Comparison of ENCODE assay signal across 13 cellular contexts in the genomic region with DNA sequence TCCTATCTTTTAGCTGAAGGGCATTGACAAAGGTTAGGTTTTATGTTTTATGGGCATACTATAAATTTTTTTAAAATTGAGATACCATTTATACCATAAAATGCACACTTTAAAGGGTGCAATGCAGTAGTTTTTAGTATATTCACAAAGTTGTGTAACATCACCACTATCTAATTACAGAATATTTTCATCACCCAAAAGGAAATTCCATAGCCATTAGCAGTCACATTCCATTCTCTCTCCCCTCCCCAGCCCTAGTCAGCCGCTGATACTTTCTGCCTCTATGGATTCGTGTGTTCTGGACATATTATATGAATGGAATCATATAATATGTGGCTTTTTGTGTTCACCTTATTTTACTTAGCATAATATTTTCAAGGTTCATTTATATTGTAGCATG.
DNase-seq lines count a peak whose midpoint lies in the region; ATAC-seq, FAIRE-seq and TF ChIP-seq lines count a peak whose summit lies in the region.
"Had no signal": no experiment of that assay in that cellular context is flagged by ENCODE, and none has a peak within 500 bp of the region (broad histone marks: within the 10 kb centered on the region; RNA-seq: fewer than 3 reads in every experiment).

No MANE protein-coding gene starts in this region.

- H3K36me3 ChIP-seq in astrocyte (ENCODE audit: insufficient read depth, low read length) (no peaks in the 10 kb centered on the region), vagina (no peaks in the 10 kb centered on the region)
- H3K36me3 ChIP-seq: esophagus squamous epithelium, left ventricle myocardium inferior had no signal

- peak; percentile 86 for FAIRE-seq in astrocyte (lab: Jason Lieb, UNC)
- FAIRE-seq: A549 had no signal

- peaks cover 3% of the 10 kb centered on the region for H3K9me3 ChIP-seq in astrocyte (ENCODE audit: insufficient read depth, low read depth, low read length)
- peaks cover 7% of the 10 kb centered on the region for H3K9me3 ChIP-seq in vagina

- H3K4me3 Mint-ChIP-seq in astrocyte (ENCODE audit: unreplicated experiment), result no peak overlapping the region

- intact Hi-C loops in vagina (cut with DNase I), result no loop called here

- TF ChIP-seq CTCF in astrocyte (IDR thresholded peaks at IDR 0.05; ENCODE audit: insufficient read depth, low read depth, low read length) (no peak), vagina (IDR thresholded peaks at IDR 0.05) (no peak), omental fat pad (IDR thresholded peaks at IDR 0.05) (no peak)

- H3K4me2 ChIP-seq in astrocyte (ENCODE audit: low read length), result peak overlapping the region; percentile 56
- H3K4me2 ChIP-seq: A549 had no signal

- peaks cover 5% of the 10 kb centered on the region for H3K36me3 Mint-ChIP-seq in astrocyte (ENCODE audit: low read depth, unreplicated experiment)

- H3K4me1 ChIP-seq in astrocyte (ENCODE audit: insufficient read depth, low read length) (peaks cover 12% of the 10 kb centered on the region), vagina (no peaks in the 10 kb centered on the region)
- H3K4me1 ChIP-seq: esophagus squamous epithelium, left ventricle myocardium inferior had no signal

- H3K79me2 ChIP-seq in astrocyte (ENCODE audit: insufficient read depth, low read length), result no peaks in the 10 kb centered on the region

- TF ChIP-seq POLR2A in vagina (IDR thresholded peaks at IDR 0.05), result no peak

- ATAC-seq in GM18868 (IDR thresholded peaks at IDR 0.05; ENCODE audit: unreplicated experiment) (no peak), GM18858 (IDR thresholded peaks at IDR 0.05; ENCODE audit: unreplicated experiment) (no peak), omental fat pad (ENCODE audit: low FRiP score) (no peak)
- ATAC-seq: A549 had no signal

- no peaks in the 10 kb centered on the region for H3K27me3 Mint-ChIP-seq in astrocyte (ENCODE audit: low read depth, unreplicated experiment)

- peaks cover 32% of the 10 kb centered on the region for H3K4me1 Mint-ChIP-seq in astrocyte (ENCODE audit: low read depth, unreplicated experiment)

- H3K9me3 Mint-ChIP-seq in astrocyte (ENCODE audit: unreplicated experiment), result peaks cover 22% of the 10 kb centered on the region

- no peak overlapping the region for H2AFZ ChIP-seq in astrocyte (ENCODE audit: low read depth, low read length)

- H3K27me3 ChIP-seq in astrocyte (ENCODE audit: insufficient read depth, low read length), result no peaks in the 10 kb centered on the region
- H3K27me3 ChIP-seq in vagina, result no peaks in the 10 kb centered on the region
- H3K27me3 ChIP-seq: esophagus squamous epithelium had no signal

- H3K9ac ChIP-seq in astrocyte (ENCODE audit: low read length), result no peak overlapping the region

- H3K4me3 ChIP-seq in astrocyte (ENCODE audit: insufficient read depth, low read depth, low read length) (no peak overlapping the region), vagina (no peak overlapping the region)
- H3K4me3 ChIP-seq: A549, esophagus squamous epithelium, left ventricle myocardium inferior had no signal

- no peaks in the 10 kb centered on the region for H4K20me1 ChIP-seq in astrocyte (ENCODE audit: insufficient read depth, low read length)

- peak overlapping the region; percentile 91 for H3K27ac Mint-ChIP-seq in astrocyte (ENCODE audit: unreplicated experiment)

- H3K27ac ChIP-seq in astrocyte (ENCODE audit: low read depth, low read length) (peak overlapping the region; percentile 60), vagina (no peak overlapping the region)
- H3K27ac ChIP-seq: esophagus squamous epithelium, left ventricle myocardium inferior had no signal

- DNase-seq in A172 (ENCODE audit: low spot score), result peak; percentile 94
- peak; percentile 41 for DNase-seq in HPDE6-E6E7 (ENCODE audit: extremely low spot score)
- DNase-seq in astrocyte (ENCODE audit: low read depth), result peak; percentile 86
- peak; percentile 58 for DNase-seq in glomerular endothelial cell (ENCODE audit: extremely low read depth, low read depth, low spot score)
- DNase-seq in vagina (ENCODE audit: extremely low spot score in 2 of 2), result no peak
- no peak for DNase-seq in omental fat pad (ENCODE audit: low spot score)
- DNase-seq: esophagus squamous epithelium; left ventricle myocardium inferior; NCI-H2029; stimulated activated CD4-positive, alpha-beta T cell treated with anti-CD3 and anti-CD28 coated beads, Interleukin-4, amount 100 ng/mL, for 24 hours had no signal

Comparison
In these comparisons a context has a peak if more than half of its experiments do, and no peak if none do; other contexts are left out.
1. DNase-seq: peak in A172 (single experiment), HPDE6-E6E7 (single experiment), astrocyte (single experiment) and glomerular endothelial cell (single experiment); none in vagina (0 of 2) and omental fat pad (single experiment).